8 cellular contexts compared by ENCODE assay signal in genomic region chr7:100603697-100604077, GRCh38. TPM values are rescaled to one million over a fixed set of nuclear protein-coding genes. Genes with fewer than 3 reads are reported as not detected.
DNase-seq lines count a peak whose midpoint lies in the region; ATAC-seq, FAIRE-seq and TF ChIP-seq lines count a peak whose summit lies in the region.

No MANE protein-coding gene starts in this region.

- 4% methylated on average over 15 of the region's 15 CpGs for WGBS in mesenchymal stem cell

- H2BK5ac ChIP-seq in mesenchymal stem cell (ENCODE audit: low read depth, low read length, poor library complexity, severe bottlenecking): peak overlapping the region; percentile 59

- peak overlapping the region; percentile 82 to 93 (median 86) for H3K4me3 Mint-ChIP-seq in CD4-positive, CD25-positive, alpha-beta regulatory T cell

- no peaks in the 10 kb centered on the region for H3K36me3 ChIP-seq in CD4-positive, CD25-positive, alpha-beta regulatory T cell (ENCODE audit: control insufficient read depth, insufficient read depth, low read length)
- peaks cover 12 to 35% of the 10 kb centered on the region in 2 experiments for H3K36me3 ChIP-seq in mesenchymal stem cell (ENCODE audit: control insufficient read depth in 1 of 2, insufficient read depth in 2 of 2, low read depth in 1 of 2, low read length in 2 of 2)
- H3K36me3 ChIP-seq in vagina: no peaks in the 10 kb centered on the region

- H2AK5ac ChIP-seq in mesenchymal stem cell (ENCODE audit: low read length, severe bottlenecking): peak overlapping the region; percentile 45

- peak overlapping the region; percentile 97 for H4K91ac ChIP-seq in mesenchymal stem cell (ENCODE audit: low read length)

- H3K27ac ChIP-seq in CD4-positive, CD25-positive, alpha-beta regulatory T cell (ENCODE audit: insufficient read depth, low read length, poor library complexity, severe bottlenecking): peak overlapping the region; percentile 63
- H3K27ac ChIP-seq in mesenchymal stem cell (ENCODE audit: low read length, poor library complexity, severe bottlenecking): peak overlapping the region; percentile 74
- H3K27ac ChIP-seq in vagina: peak overlapping the region; percentile 93

- no peak for DNase-seq in CD4-positive, CD25-positive, alpha-beta regulatory T cell
- DNase-seq in astrocyte of the spinal cord (ENCODE audit: low read depth, low spot score) (peak; percentile 43), mesenchymal stem cell (peak; percentile 69), vagina (ENCODE audit: extremely low spot score in 2 of 2) (no peak), GM12891 (ENCODE audit: insufficient read length, low spot score) (no peak)
- DNase-seq in stimulated activated CD4-positive, alpha-beta T cell treated with anti-CD3 and anti-CD28 coated beads, Interleukin-2, amount 100 ng/mL, for 48 hours: no peak

- H3K4me2 ChIP-seq in mesenchymal stem cell (ENCODE audit: low read length, poor library complexity, severe bottlenecking): peak overlapping the region; percentile 81

- H3K4ac ChIP-seq in mesenchymal stem cell (ENCODE audit: low read depth in 1 of 2, low read length in 2 of 2): peak overlapping the region; percentile 8 to 79

- H3K79me1 ChIP-seq in mesenchymal stem cell (replicated peaks; ENCODE audit: low read length, poor library complexity, severe bottlenecking): peaks cover 2% of the 10 kb centered on the region

- H3K18ac ChIP-seq in mesenchymal stem cell (ENCODE audit: low read depth in 1 of 2, low read length in 2 of 2): peak overlapping the region; percentile 70 to 94

- TF ChIP-seq CTCF in astrocyte of the spinal cord (IDR thresholded peaks at IDR 0.05; ENCODE audit: low read depth, low read length) (no peak), vagina (IDR thresholded peaks at IDR 0.05) (peak in 1 of 3 experiments; percentile 5)

- peak overlapping the region in 1 of 2 experiments; percentile 84 for H3K14ac ChIP-seq in mesenchymal stem cell (ENCODE audit: low read length in 2 of 2)

- intact Hi-C loops in vagina (cut with DNase I): loop anchor here (5.0 kb wide), 2 partner anchors 74 to 89 kb away; partner anchors contain the start of gene GIGYF1

- peak overlapping the region; percentile 95 for H4K8ac ChIP-seq in mesenchymal stem cell (ENCODE audit: low read length)

- H3K4me1 ChIP-seq in CD4-positive, CD25-positive, alpha-beta regulatory T cell (ENCODE audit: control insufficient read depth, insufficient read depth, low read length, poor library complexity, severe bottlenecking): peaks cover 30% of the 10 kb centered on the region
- peaks cover 41% of the 10 kb centered on the region for H3K4me1 ChIP-seq in mesenchymal stem cell (ENCODE audit: control insufficient read depth, insufficient read depth, low read depth, low read length)
- H3K4me1 ChIP-seq in vagina: peaks cover 26% of the 10 kb centered on the region

- peak overlapping the region; percentile 88 for H3K9ac ChIP-seq in mesenchymal stem cell (ENCODE audit: low read length)

- H2BK15ac ChIP-seq in mesenchymal stem cell (ENCODE audit: low read depth, poor library complexity, severe bottlenecking): peak overlapping the region; percentile 93

- H3K27ac Mint-ChIP-seq in CD4-positive, CD25-positive, alpha-beta regulatory T cell: peak overlapping the region; percentile 52 to 94 (median 88)

- peaks cover 19% of the 10 kb centered on the region for H3K27me3 Mint-ChIP-seq in CD4-positive, CD25-positive, alpha-beta regulatory T cell

- H2AFZ ChIP-seq in mesenchymal stem cell (ENCODE audit: low read depth, low read length): no peak overlapping the region

- H3K23ac ChIP-seq in mesenchymal stem cell (ENCODE audit: low read length in 2 of 2): peak overlapping the region in 1 of 2 experiments; percentile 10

- H3K4me3 ChIP-seq in CD4-positive, CD25-positive, alpha-beta regulatory T cell (ENCODE audit: low read depth, low read length): peak overlapping the region; percentile 7
- H3K4me3 ChIP-seq in astrocyte of the spinal cord (ENCODE audit: low read depth, low read length) (peak overlapping the region; percentile 53), mesenchymal stem cell (ENCODE audit: insufficient read depth in 1 of 2, low read depth in 1 of 2, low read length in 2 of 2) (peak overlapping the region; percentile 57 to 92), vagina (peak overlapping the region; percentile 74 to 86)

- no peak for FAIRE-seq in GM12891 (lab: Jason Lieb, UNC)

- H3K27me3 ChIP-seq in CD4-positive, CD25-positive, alpha-beta regulatory T cell (ENCODE audit: control insufficient read depth, insufficient read depth, low read length): no peaks in the 10 kb centered on the region
- no peaks in the 10 kb centered on the region for H3K27me3 ChIP-seq in mesenchymal stem cell (ENCODE audit: control insufficient read depth in 1 of 2, insufficient read depth in 1 of 2, low read length in 2 of 2)
- H3K27me3 ChIP-seq in vagina: no peaks in the 10 kb centered on the region

- H2BK12ac ChIP-seq in mesenchymal stem cell (ENCODE audit: low read length in 2 of 2): peak overlapping the region; percentile 89 to 93

- H2BK120ac ChIP-seq in mesenchymal stem cell (ENCODE audit: low read depth, low read length): peak overlapping the region; percentile 99

- peaks cover 0 to 2% (median 0%) of the 10 kb centered on the region in 7 donors for H3K9me3 Mint-ChIP-seq in CD4-positive, CD25-positive, alpha-beta regulatory T cell

- peaks cover 0 to 31% (median 11%) of the 10 kb centered on the region in 4 donors for H3K4me1 Mint-ChIP-seq in CD4-positive, CD25-positive, alpha-beta regulatory T cell

- in situ Hi-C loops in astrocyte of the spinal cord (cut with HindIII; ENCODE audit: low sequenced_read_pairs): no loop called here

- H3K9me3 ChIP-seq in CD4-positive, CD25-positive, alpha-beta regulatory T cell (ENCODE audit: control insufficient read depth in 2 of 2, low read length in 2 of 2): no peaks in the 10 kb centered on the region
- H3K9me3 ChIP-seq in mesenchymal stem cell (ENCODE audit: control insufficient read depth, low read length): no peaks in the 10 kb centered on the region
- no peaks in the 10 kb centered on the region for H3K9me3 ChIP-seq in vagina

- no peak for TF ChIP-seq POLR2A in vagina (IDR thresholded peaks at IDR 0.05)
- TF ChIP-seq POLR2A in GM12891 (IDR thresholded peaks at IDR 0.05; ENCODE audit: low read depth, low read length): no peak

- peak; percentile 2 to 4 for ATAC-seq in CD4-positive, CD25-positive, alpha-beta regulatory T cell (ENCODE audit: low read depth in 2 of 2)
- ATAC-seq in HG03342 (IDR thresholded peaks at IDR 0.05; ENCODE audit: unreplicated experiment) (peak; percentile 9), HG03097 (IDR thresholded peaks at IDR 0.05; ENCODE audit: low FRiP score, unreplicated experiment) (no peak)

- H3K36me3 Mint-ChIP-seq in CD4-positive, CD25-positive, alpha-beta regulatory T cell: no peaks in the 10 kb centered on the region

TF ChIP-seq in GM12891, 5 proteins besides CTCF, POLR2A, EP300 and RAD21:
- no peak for TF ChIP-seq TAF1 (IDR thresholded peaks at IDR 0.05; ENCODE audit: low read depth, low read length)
- TF ChIP-seq POU2F2 (IDR thresholded peaks at IDR 0.05; ENCODE audit: low read depth, low read length): no peak
TF ChIP-seq in GM12891: peak in this region for 0.

RNA-seq across cellular contexts. Expression of gene PCOLCE, which starts 1.5 kb away (rescaled TPM):
- 2.8 TPM for total RNA-seq in CD4-positive, CD25-positive, alpha-beta regulatory T cell
- 1 to 10 TPM in 1 of 4 donors, under 1 TPM in 2, not detected in 1; 0.23 to 1.5 (median 0.89) TPM for polyA plus RNA-seq in CD4-positive, CD25-positive, alpha-beta regulatory T cell
- 255 TPM for polyA plus RNA-seq in mesenchymal stem cell (2013, experiment 1 of 2)
- 254 TPM for polyA plus RNA-seq in mesenchymal stem cell (2013, experiment 2 of 2)
- total RNA-seq in vagina: 85.4 TPM
- 0.99 TPM for polyA plus RNA-seq in GM12891 (2012; ENCODE audit: low read depth, missing spikeins)

RNA-seq across cellular contexts. Expression of gene MOSPD3, which starts 8.7 kb away (rescaled TPM):
- 13.9 TPM for total RNA-seq in CD4-positive, CD25-positive, alpha-beta regulatory T cell
- polyA plus RNA-seq in CD4-positive, CD25-positive, alpha-beta regulatory T cell: 10 to 100 TPM; 13.8 to 22.9 (median 21.9) TPM
- 25.6 TPM for polyA plus RNA-seq in mesenchymal stem cell (2013, experiment 1 of 2)
- 23.4 TPM for polyA plus RNA-seq in mesenchymal stem cell (2013, experiment 2 of 2)
- total RNA-seq in vagina: 11.8 TPM
- polyA plus RNA-seq in GM12891 (2012; ENCODE audit: low read depth, missing spikeins): 7.9 TPM

RNA-seq across cellular contexts. Expression of gene FBXO24, which starts 17.6 kb away (rescaled TPM):
- not detected for total RNA-seq in CD4-positive, CD25-positive, alpha-beta regulatory T cell
- polyA plus RNA-seq in CD4-positive, CD25-positive, alpha-beta regulatory T cell: under 1 TPM in 3 of 4 donors, not detected in 1; 0.21 to 0.26 (median 0.22) TPM
- polyA plus RNA-seq in mesenchymal stem cell (2013, experiment 1 of 2): 0.37 TPM
- 0.33 TPM for polyA plus RNA-seq in mesenchymal stem cell (2013, experiment 2 of 2)
- total RNA-seq in vagina: 0.98 TPM
- polyA plus RNA-seq in GM12891 (2012; ENCODE audit: low read depth, missing spikeins): 0.45 TPM

RNA-seq across cellular contexts. Expression of gene LRCH4, which starts 17.8 kb away (rescaled TPM):
- total RNA-seq in CD4-positive, CD25-positive, alpha-beta regulatory T cell: 350 TPM
- polyA plus RNA-seq in CD4-positive, CD25-positive, alpha-beta regulatory T cell: 100 to 1,000 TPM; 115 to 136 (median 126) TPM
- polyA plus RNA-seq in mesenchymal stem cell (2013, experiment 1 of 2): 72.6 TPM
- 68.0 TPM for polyA plus RNA-seq in mesenchymal stem cell (2013, experiment 2 of 2)
- total RNA-seq in vagina: 72.2 TPM
- 34.5 TPM for polyA plus RNA-seq in GM12891 (2012; ENCODE audit: low read depth, missing spikeins)

RNA-seq across cellular contexts. Expression of gene SAP25, which starts 30.0 kb away (rescaled TPM):
- 47.4 TPM for total RNA-seq in CD4-positive, CD25-positive, alpha-beta regulatory T cell
- under 1 TPM in 1 of 4 donors, not detected in 3; 0.47 TPM for polyA plus RNA-seq in CD4-positive, CD25-positive, alpha-beta regulatory T cell
- 1.9 TPM for polyA plus RNA-seq in mesenchymal stem cell (2013, experiment 1 of 2)
- 1.4 TPM for polyA plus RNA-seq in mesenchymal stem cell (2013, experiment 2 of 2)
- 2.9 TPM for total RNA-seq in vagina
- 7.0 TPM for polyA plus RNA-seq in GM12891 (2012; ENCODE audit: low read depth, missing spikeins)

Comparison
In these comparisons a context has a peak if more than half of its experiments do, and no peak if none do; other contexts are left out.
1. DNase-seq: peak in astrocyte of the spinal cord (single experiment) and mesenchymal stem cell (single experiment); none in CD4-positive, CD25-positive, alpha-beta regulatory T cell (0 of 3), vagina (0 of 2), GM12891 (single experiment) and stimulated activated CD4-positive, alpha-beta T cell treated with anti-CD3 and anti-CD28 coated beads, Interleukin-2, amount 100 ng/mL, for 48 hours (0 of 2).
2. H3K4me3 ChIP-seq: peak in every context shown above with its lines; median percentile 80 in vagina; 74 in mesenchymal stem cell; 53 in astrocyte of the spinal cord; 7 in CD4-positive, CD25-positive, alpha-beta regulatory T cell.
3. RNA of gene PCOLCE, which starts 1.5 kb away (total RNA-seq): 85.4 TPM in vagina (single experiment); 2.8 TPM in CD4-positive, CD25-positive, alpha-beta regulatory T cell (single experiment); every median in the first group is over 10 times any median in the second.
4. Peak in every context shown above with its lines, with median percentiles within 50 percentile points of each other: H3K27ac ChIP-seq.